Comparison of ENCODE assay signal across 4 cellular contexts in genomic region chr6:16936893-16937292, GRCh38.
"Had no signal": no experiment of that assay in that cellular context is flagged by ENCODE, and none has a peak within 500 bp of the region (broad histone marks: within the 10 kb centered on the region; RNA-seq: fewer than 3 reads in every experiment).

No MANE protein-coding gene starts in this region.

- DNase-seq: IMR-90, KBM-7 had no signal

- H3K4me3 ChIP-seq: K562 had no signal

- H3K27ac ChIP-seq: HL-60 had no signal
